Comparison of ENCODE assay signal across 11 cellular contexts in the genomic region with DNA sequence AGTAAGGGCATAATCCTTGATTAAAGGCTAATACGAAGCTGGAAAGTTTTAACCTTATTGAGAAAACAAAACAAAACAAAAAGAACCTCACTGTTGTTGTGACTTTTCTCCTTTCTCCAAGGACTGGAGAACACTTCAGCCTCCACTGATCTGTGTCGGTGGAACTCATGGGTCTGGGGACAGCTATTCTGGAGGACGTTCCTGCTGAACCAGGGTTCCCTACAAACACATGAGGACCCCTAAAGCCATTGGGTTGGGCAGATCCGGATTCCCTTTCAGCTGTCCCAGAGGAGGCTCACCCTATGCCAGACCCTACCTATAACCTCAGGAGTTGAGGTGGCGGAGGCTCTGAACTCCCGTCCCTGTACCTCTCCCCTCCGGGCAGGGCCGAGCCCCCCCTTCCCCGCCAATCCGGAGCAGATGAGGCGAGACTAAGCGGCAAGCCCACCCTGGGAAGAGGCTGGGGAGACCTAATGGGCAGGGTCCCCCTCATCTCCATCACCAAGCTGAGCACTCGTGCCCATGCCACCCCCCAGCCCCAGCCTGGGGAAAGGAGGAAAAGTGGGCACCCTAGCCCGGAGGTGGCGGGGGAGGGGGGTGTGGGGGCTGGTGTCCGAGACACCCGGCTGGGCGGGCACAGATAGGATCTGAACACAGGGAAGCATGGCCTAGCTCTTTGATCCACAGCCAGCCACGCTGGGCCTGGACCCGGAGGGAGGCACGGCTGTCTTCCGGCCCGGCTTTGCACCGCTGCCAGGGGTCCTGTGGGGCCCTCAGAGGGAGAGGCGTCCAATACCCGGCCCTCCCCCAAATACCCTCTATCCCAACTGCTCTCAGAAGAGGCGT. TPM values are rescaled to one million over a fixed set of nuclear protein-coding genes. Genes with fewer than 3 reads are reported as not detected.
DNase-seq lines count a peak whose midpoint lies in the region; ATAC-seq and TF ChIP-seq lines count a peak whose summit lies in the region.
"Had no signal": no experiment of that assay in that cellular context is flagged by ENCODE, and none has a peak within 500 bp of the region (broad histone marks: within the 10 kb centered on the region; RNA-seq: fewer than 3 reads in every experiment).

No MANE protein-coding gene starts in this region.

- TF ChIP-seq POLR2A in HCT116 (IDR thresholded peaks at IDR 0.05; ENCODE audit: borderline replicate concordance, extremely low read depth, insufficient read depth, insufficient read length) (no peak), breast epithelium (IDR thresholded peaks at IDR 0.05) (no peak)

- no peaks in the 10 kb centered on the region for H3K79me1 ChIP-seq in neuronal stem cell (ENCODE audit: low read depth, low read length)

- H4K20me1 ChIP-seq in BLaER1 treated with 17β-estradiol and CSF1 and Interleukin-3, amounts not matched to agents 10 nM and 100 nM: peaks cover 0 to 48% (median 41%) of the 10 kb centered on the region in 11 experiments; a peak in 19 of 22 replicates
- no peaks in the 10 kb centered on the region for H4K20me1 ChIP-seq in HCT116 (ENCODE audit: insufficient read depth)

- intact Hi-C loops in HCT116 (cut with micrococcal nuclease): no loop called here
- intact Hi-C loops in breast epithelium (cut with DNase I; ENCODE audit: low total_unique reads): no loop called here

- peak overlapping the region; percentile 94 to 100 (median 99) for H3K4me2 ChIP-seq in BLaER1 treated with 17β-estradiol and CSF1 and Interleukin-3, amounts not matched to agents 10 nM and 100 nM
- H3K4me2 ChIP-seq in HCT116 (ENCODE audit: low read length): peak overlapping the region; percentile 45; the same call in 1 of the 2 replicates
- H3K4me2 ChIP-seq in neuronal stem cell (ENCODE audit: insufficient read depth, low read length, poor library complexity, severe bottlenecking): no peak overlapping the region

- H2BK120ac ChIP-seq in neuronal stem cell (ENCODE audit: low read depth, low read length): no peak overlapping the region

- H3K27me3 ChIP-seq in BLaER1 treated with 17β-estradiol and CSF1 and Interleukin-3, amounts not matched to agents 10 nM and 100 nM: peaks cover 77 to 84% (median 81%) of the 10 kb centered on the region in 11 experiments
- no peaks in the 10 kb centered on the region for H3K27me3 ChIP-seq in HCT116 (ENCODE audit: insufficient read depth, low read length)
- H3K27me3 ChIP-seq in breast epithelium: no peaks in the 10 kb centered on the region
- peaks cover 6 to 47% (median 38%) of the 10 kb centered on the region in 3 experiments for H3K27me3 ChIP-seq in neuronal stem cell (ENCODE audit: control insufficient read depth in 3 of 3, insufficient read depth in 3 of 3, low read depth in 1 of 3, low read length in 3 of 3)
- no peaks in the 10 kb centered on the region for H3K27me3 ChIP-seq in BE2C

- no peak overlapping the region for H3K27ac ChIP-seq in BLaER1 treated with 17β-estradiol and CSF1 and Interleukin-3, amounts not matched to agents 10 nM and 100 nM
- H3K27ac ChIP-seq in HCT116 (ENCODE audit: low read depth, low read length): no peak overlapping the region
- H3K27ac ChIP-seq in breast epithelium: peak overlapping the region; percentile 48 to 67
- H3K27ac ChIP-seq in neuronal stem cell (replicated peaks; ENCODE audit: low read length): no peak overlapping the region
- H3K27ac ChIP-seq: C4-2B had no signal

- no peak for ATAC-seq in HCT116
- no peak for ATAC-seq in GM18511 (IDR thresholded peaks at IDR 0.05; ENCODE audit: unreplicated experiment)

- H3K14ac ChIP-seq in neuronal stem cell (ENCODE audit: low read length): no peak overlapping the region

- peak overlapping the region in 2 of 11 experiments; percentile 39 to 69; a peak in 1 of 22 replicates for H3K9ac ChIP-seq in BLaER1 treated with 17β-estradiol and CSF1 and Interleukin-3, amounts not matched to agents 10 nM and 100 nM
- H3K9ac ChIP-seq in HCT116 (ENCODE audit: low read length) (no peak overlapping the region), neuronal stem cell (ENCODE audit: low read depth, low read length, poor library complexity) (no peak overlapping the region)

- H3K4me1 ChIP-seq in BLaER1 treated with 17β-estradiol and CSF1 and Interleukin-3, amounts not matched to agents 10 nM and 100 nM: peaks cover 10 to 39% (median 34%) of the 10 kb centered on the region in 10 experiments
- H3K4me1 ChIP-seq in HCT116 (ENCODE audit: control insufficient read depth in 1 of 2, insufficient read depth in 2 of 2, low read length in 2 of 2): peaks cover 4 to 28% of the 10 kb centered on the region in 2 experiments; a peak in 3 of 4 replicates
- peaks cover 7 to 10% of the 10 kb centered on the region in 2 donors for H3K4me1 ChIP-seq in breast epithelium
- peaks cover 14 to 15% of the 10 kb centered on the region in 2 donors for H3K4me1 ChIP-seq in neuronal stem cell (ENCODE audit: control insufficient read depth in 2 of 2, insufficient read depth in 1 of 2, low read depth in 1 of 2, low read length in 2 of 2)
- H3K4me1 ChIP-seq in BE2C: peaks cover 31% of the 10 kb centered on the region

- no peak overlapping the region for H2BK12ac ChIP-seq in neuronal stem cell (ENCODE audit: low read length)

- H3K4ac ChIP-seq in neuronal stem cell (ENCODE audit: low read length): no peak overlapping the region

- CTCF ChIA-PET in HCT116 (lab: Charles Lee): no interaction called here

- no peaks in the 10 kb centered on the region for H3K9me2 ChIP-seq in HCT116 (ENCODE audit: insufficient read depth)

- TF ChIP-seq RAD21 in HCT116 (IDR thresholded peaks at IDR 0.05; ENCODE audit: low read depth): no peak

- no TSS peak for BruUV-seq in HCT116 (replicated peaks; lab: Mats Ljungman, UMichigan)

- peak overlapping the region in 8 of 10 experiments; percentile 67 to 80 (median 70); a peak in 13 of 20 replicates for H3K4me3 ChIP-seq in BLaER1 treated with 17β-estradiol and CSF1 and Interleukin-3, amounts not matched to agents 10 nM and 100 nM
- H3K4me3 ChIP-seq in HCT116 (replicated peaks in 1 of 2; ENCODE audit: low read depth in 1 of 2, low read length in 2 of 2) (no peak overlapping the region), breast epithelium (peak overlapping the region in 2 of 3 donors; percentile 59 to 83), neuronal stem cell (ENCODE audit: low read length in 2 of 2) (peak overlapping the region in 1 of 2 donors; percentile 14), BE2C (ENCODE audit: low read depth, low read length) (no peak overlapping the region)

- peak overlapping the region; percentile 48 for H2AK5ac ChIP-seq in neuronal stem cell (ENCODE audit: low read depth, low read length)

- RAD21 ChIA-PET in HCT116 (lab: Charles Lee; ENCODE audit: low non-redundant PET in 1 of 2, low total read pairs in 2 of 2, uncharacterized antibody in 2 of 2, unreplicated experiment in 2 of 2): no interaction called here

- H2BK15ac ChIP-seq in neuronal stem cell (ENCODE audit: low read length): no peak overlapping the region

- no peak for DNase-seq in HCT116 (ENCODE audit: low read depth, low spot score)
- no peak for DNase-seq in breast epithelium (ENCODE audit: low spot score in 2 of 2)
- no peak for DNase-seq in neuronal stem cell (ENCODE audit: low spot score)
- DNase-seq in NCI-H69 (lab: John Stamatoyannopoulos, UW): no peak
- no peak for DNase-seq in BE2C
- DNase-seq in midbrain (lab: John Stamatoyannopoulos, UW): no peak
- DNase-seq: OCI-M1, T1000 had no signal

- POLR2A ChIA-PET in HCT116 (lab: Charles Lee): no interaction called here

- no peak overlapping the region for H2BK5ac ChIP-seq in neuronal stem cell (ENCODE audit: low read length)

- TF ChIP-seq CTCF in HCT116 (IDR thresholded peaks at IDR 0.05 in 2 of 3, conservative IDR thresholded peaks at IDR 0.05 in 1 of 3; ENCODE audit: borderline replicate concordance in 1 of 3, insufficient read depth in 1 of 3, low read depth in 2 of 3, low read length in 2 of 3) (no peak), breast epithelium (IDR thresholded peaks at IDR 0.05) (no peak), BE2C (IDR thresholded peaks at IDR 0.05; ENCODE audit: low read depth, low read length) (no peak)

- H2AFZ ChIP-seq in HCT116 (ENCODE audit: low read depth, low read length, poor library complexity, severe bottlenecking) (no peak overlapping the region), neuronal stem cell (ENCODE audit: low read length) (no peak overlapping the region)

- H3K9me3 ChIP-seq in BLaER1 treated with 17β-estradiol and CSF1 and Interleukin-3, amounts not matched to agents 10 nM and 100 nM (replicated peaks in 1 of 11): no peaks in the 10 kb centered on the region
- H3K9me3 ChIP-seq in HCT116 (ENCODE audit: control insufficient read depth in 1 of 2, insufficient read depth in 1 of 2, low read depth in 1 of 2, low read length in 2 of 2) (no peaks in the 10 kb centered on the region), breast epithelium (no peaks in the 10 kb centered on the region), neuronal stem cell (replicated peaks in 1 of 2; ENCODE audit: control insufficient read depth in 2 of 2, insufficient read depth in 1 of 2, low read depth in 1 of 2, low read length in 2 of 2) (no peaks in the 10 kb centered on the region), BE2C (no peaks in the 10 kb centered on the region)

- peak overlapping the region; percentile 22 for H3K18ac ChIP-seq in neuronal stem cell (ENCODE audit: low read length)

- H4K91ac ChIP-seq in neuronal stem cell (ENCODE audit: low read depth, low read length, poor library complexity): no peak overlapping the region

- no peak overlapping the region for H3K23ac ChIP-seq in neuronal stem cell (ENCODE audit: low read depth, low read length, poor library complexity)

- no peak overlapping the region for H4K8ac ChIP-seq in neuronal stem cell (ENCODE audit: low read depth, low read length)

- WGBS in neuronal stem cell (ENCODE audit: extremely low coverage in 2 of 2, insufficient read length in 2 of 2, insufficient replicate concordance in 1 of 2), 2 donors: no CpG with 5 or more reads among the region's 27 CpGs

- H3K36me3 ChIP-seq in BLaER1 treated with 17β-estradiol and CSF1 and Interleukin-3, amounts not matched to agents 10 nM and 100 nM: no peaks in the 10 kb centered on the region
- H3K36me3 ChIP-seq in HCT116 (ENCODE audit: control insufficient read depth in 1 of 2, insufficient read depth in 2 of 2, low read length in 2 of 2) (0 out of 4 replicates have a peak, but pooled peaks cover 0 to 8% of the 10 kb centered on the region in 2 experiments), breast epithelium (no peaks in the 10 kb centered on the region), neuronal stem cell (replicated peaks in 1 of 2; ENCODE audit: control insufficient read depth in 2 of 2, insufficient read depth in 2 of 2, low read length in 2 of 2) (no peaks in the 10 kb centered on the region), BE2C (no peaks in the 10 kb centered on the region; the same call in 1 of the 2 replicates)

- no peaks in the 10 kb centered on the region for H3K79me2 ChIP-seq in HCT116 (ENCODE audit: insufficient read depth, low read length)

RNA-seq across cellular contexts. Expression of a gene that starts 1.5 kb away (rescaled TPM):
- total RNA-seq in HCT116 (2021; ENCODE audit: unreplicated experiment) (17.8 TPM), breast epithelium (1 to 10 TPM; 2.1 to 8.0 (median 6.6) TPM)
- 11.1 and 11.3 TPM in 2 replicates for polyA plus RNA-seq in HCT116 (2012)
- 4.1 TPM for polyA plus RNA-seq in neuronal stem cell (2013, experiment 1 of 2)
- polyA plus RNA-seq in neuronal stem cell (2013, experiment 2 of 2): 4.2 TPM
- polyA plus RNA-seq in BE2C (2012; ENCODE audit: insufficient read depth, insufficient read length, low read depth): 3.1 TPM

Comparison
In these comparisons a context has a peak if more than half of its experiments do, and no peak if none do; other contexts are left out.
1. H3K27ac ChIP-seq: peak in breast epithelium (2 of 2); none in BLaER1 treated with 17β-estradiol and CSF1 and Interleukin-3, amounts not matched to agents 10 nM and 100 nM (0 of 11), HCT116 (single experiment) and neuronal stem cell (single experiment).
2. H3K4me3 ChIP-seq: peak in BLaER1 treated with 17β-estradiol and CSF1 and Interleukin-3, amounts not matched to agents 10 nM and 100 nM (8 of 10) and breast epithelium (2 of 3); none in HCT116 (0 of 2) and BE2C (single experiment).